1 cellular context compared by ENCODE assay signal in the genomic region with DNA sequence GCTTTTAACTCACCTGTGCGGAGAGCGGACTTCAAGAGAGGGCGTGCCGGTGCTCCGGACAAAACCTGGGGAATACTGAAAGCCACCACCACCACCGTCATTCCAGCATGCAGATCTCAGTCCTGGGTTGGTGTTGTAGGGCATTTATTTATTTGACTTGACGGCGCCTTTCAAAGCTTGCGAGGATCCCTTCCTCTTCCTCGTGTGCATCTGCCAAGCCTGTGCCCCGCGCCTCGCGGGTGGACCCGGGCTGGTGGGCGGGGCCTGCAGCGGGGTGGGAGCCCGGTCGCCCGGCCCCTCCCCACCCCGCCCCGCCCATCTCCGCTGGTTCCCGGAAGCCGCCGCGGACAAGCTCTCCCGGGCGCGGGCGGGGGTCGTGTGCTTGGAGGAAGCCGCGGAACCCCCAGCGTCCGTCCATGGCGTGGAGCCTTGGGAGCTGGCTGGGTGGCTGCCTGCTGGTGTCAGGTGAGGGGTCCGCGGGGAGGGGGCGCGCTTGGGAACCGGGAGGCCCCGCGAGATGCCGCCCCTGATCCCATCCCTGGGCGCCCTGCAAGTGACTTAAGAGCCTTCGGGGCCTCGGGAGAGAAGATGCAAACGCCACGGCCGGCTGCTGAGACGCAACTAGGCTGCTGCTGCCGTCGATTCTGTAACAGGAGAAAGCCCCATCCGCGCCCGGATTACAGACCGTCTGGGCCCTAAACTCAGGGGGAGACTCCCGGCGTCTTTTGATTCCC.
TF ChIP-seq lines count a peak whose summit lies in the region.

Gene IL10RB (plus strand): TSS at position 318 of the 734 bp plus-strand sequence. CDS start 99 bp downstream, at position 417.

TF ChIP-seq in K562, 482 proteins besides CTCF, POLR2A, EP300 and RAD21 (continued from another document and continues in another):
- TF ChIP-seq, protein P1, sequence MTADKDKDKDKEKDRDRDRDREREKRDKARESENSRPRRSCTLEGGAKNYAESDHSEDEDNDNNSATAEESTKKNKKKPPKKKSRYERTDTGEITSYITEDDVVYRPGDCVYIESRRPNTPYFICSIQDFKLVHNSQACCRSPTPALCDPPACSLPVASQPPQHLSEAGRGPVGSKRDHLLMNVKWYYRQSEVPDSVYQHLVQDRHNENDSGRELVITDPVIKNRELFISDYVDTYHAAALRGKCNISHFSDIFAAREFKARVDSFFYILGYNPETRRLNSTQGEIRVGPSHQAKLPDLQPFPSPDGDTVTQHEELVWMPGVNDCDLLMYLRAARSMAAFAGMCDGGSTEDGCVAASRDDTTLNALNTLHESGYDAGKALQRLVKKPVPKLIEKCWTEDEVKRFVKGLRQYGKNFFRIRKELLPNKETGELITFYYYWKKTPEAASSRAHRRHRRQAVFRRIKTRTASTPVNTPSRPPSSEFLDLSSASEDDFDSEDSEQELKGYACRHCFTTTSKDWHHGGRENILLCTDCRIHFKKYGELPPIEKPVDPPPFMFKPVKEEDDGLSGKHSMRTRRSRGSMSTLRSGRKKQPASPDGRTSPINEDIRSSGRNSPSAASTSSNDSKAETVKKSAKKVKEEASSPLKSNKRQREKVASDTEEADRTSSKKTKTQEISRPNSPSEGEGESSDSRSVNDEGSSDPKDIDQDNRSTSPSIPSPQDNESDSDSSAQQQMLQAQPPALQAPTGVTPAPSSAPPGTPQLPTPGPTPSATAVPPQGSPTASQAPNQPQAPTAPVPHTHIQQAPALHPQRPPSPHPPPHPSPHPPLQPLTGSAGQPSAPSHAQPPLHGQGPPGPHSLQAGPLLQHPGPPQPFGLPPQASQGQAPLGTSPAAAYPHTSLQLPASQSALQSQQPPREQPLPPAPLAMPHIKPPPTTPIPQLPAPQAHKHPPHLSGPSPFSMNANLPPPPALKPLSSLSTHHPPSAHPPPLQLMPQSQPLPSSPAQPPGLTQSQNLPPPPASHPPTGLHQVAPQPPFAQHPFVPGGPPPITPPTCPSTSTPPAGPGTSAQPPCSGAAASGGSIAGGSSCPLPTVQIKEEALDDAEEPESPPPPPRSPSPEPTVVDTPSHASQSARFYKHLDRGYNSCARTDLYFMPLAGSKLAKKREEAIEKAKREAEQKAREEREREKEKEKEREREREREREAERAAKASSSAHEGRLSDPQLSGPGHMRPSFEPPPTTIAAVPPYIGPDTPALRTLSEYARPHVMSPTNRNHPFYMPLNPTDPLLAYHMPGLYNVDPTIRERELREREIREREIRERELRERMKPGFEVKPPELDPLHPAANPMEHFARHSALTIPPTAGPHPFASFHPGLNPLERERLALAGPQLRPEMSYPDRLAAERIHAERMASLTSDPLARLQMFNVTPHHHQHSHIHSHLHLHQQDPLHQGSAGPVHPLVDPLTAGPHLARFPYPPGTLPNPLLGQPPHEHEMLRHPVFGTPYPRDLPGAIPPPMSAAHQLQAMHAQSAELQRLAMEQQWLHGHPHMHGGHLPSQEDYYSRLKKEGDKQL (CRISPR knock-in tag; IDR thresholded peaks at IDR 0.05; ENCODE audit: borderline replicate concordance) = no peak
- TF ChIP-seq CHD4 (IDR thresholded peaks at IDR 0.05; ENCODE audit: insufficient read depth, insufficient replicate concordance, low read depth, low read length, poor library complexity, severe bottlenecking) = no peak
- no peak for TF ChIP-seq ZNF197 (CRISPR knock-in tag; IDR thresholded peaks at IDR 0.05; ENCODE audit: low read depth)
- TF ChIP-seq TRIM25 (IDR thresholded peaks at IDR 0.05; ENCODE audit: borderline replicate concordance) = no peak
- TF ChIP-seq MYNN (IDR thresholded peaks at IDR 0.05) = no peak; the same call in 1 of the 2 replicates
- TF ChIP-seq MYNN (CRISPR knock-in tag; IDR thresholded peaks at IDR 0.05) = no peak
- TF ChIP-seq ZNF263 (CRISPR knock-in tag; IDR thresholded peaks at IDR 0.05; ENCODE audit: borderline replicate concordance) = no peak
- peak; percentile 18 for TF ChIP-seq E2F8 (IDR thresholded peaks at IDR 0.05; ENCODE audit: low read depth, partially characterized antibody)
- TF ChIP-seq CHAMP1 (IDR thresholded peaks at IDR 0.05) = no peak
- no peak for TF ChIP-seq ZNF77 (CRISPR knock-in tag; IDR thresholded peaks at IDR 0.05)
- TF ChIP-seq GTF2F1 (IDR thresholded peaks at IDR 0.05; ENCODE audit: low read depth, low read length) = no peak
- TF ChIP-seq BCLAF1 (IDR thresholded peaks at IDR 0.05; ENCODE audit: borderline replicate concordance in 1 of 2, control insufficient read depth in 1 of 2, low read depth in 2 of 2, low read length in 1 of 2) = no peak
- TF ChIP-seq SREBF1 (IDR thresholded peaks at IDR 0.05; ENCODE audit: borderline replicate concordance, low read depth, low read length) = no peak
- peak in 1 of 2 experiments; percentile 57; a peak in 2 of 4 replicates for TF ChIP-seq HDAC1 (IDR thresholded peaks at IDR 0.05)
- no peak for TF ChIP-seq TCF7 (IDR thresholded peaks at IDR 0.05; ENCODE audit: borderline replicate concordance)
- no peak for TF ChIP-seq ZKSCAN1 (IDR thresholded peaks at IDR 0.05; ENCODE audit: low read depth, low read length)
- 0 out of 2 replicates have a peak, but pooled peaks have one; percentile 54 for TF ChIP-seq TGIF2 (CRISPR knock-in tag; IDR thresholded peaks at IDR 0.05)
- no peak for TF ChIP-seq KAT7 (CRISPR knock-in tag; IDR thresholded peaks at IDR 0.05; ENCODE audit: borderline replicate concordance)
- no peak for TF ChIP-seq PRMT5 (CRISPR knock-in tag; IDR thresholded peaks at IDR 0.05)
- no peak for TF ChIP-seq TCF7L2 (IDR thresholded peaks at IDR 0.05; ENCODE audit: low read depth, low read length)
- TF ChIP-seq DIDO1 (tag; IDR thresholded peaks at IDR 0.05; ENCODE audit: low read depth) = no peak
- no peak for TF ChIP-seq ILK (tag; IDR thresholded peaks at IDR 0.05; ENCODE audit: borderline replicate concordance, low read depth)
- TF ChIP-seq, protein P2, sequence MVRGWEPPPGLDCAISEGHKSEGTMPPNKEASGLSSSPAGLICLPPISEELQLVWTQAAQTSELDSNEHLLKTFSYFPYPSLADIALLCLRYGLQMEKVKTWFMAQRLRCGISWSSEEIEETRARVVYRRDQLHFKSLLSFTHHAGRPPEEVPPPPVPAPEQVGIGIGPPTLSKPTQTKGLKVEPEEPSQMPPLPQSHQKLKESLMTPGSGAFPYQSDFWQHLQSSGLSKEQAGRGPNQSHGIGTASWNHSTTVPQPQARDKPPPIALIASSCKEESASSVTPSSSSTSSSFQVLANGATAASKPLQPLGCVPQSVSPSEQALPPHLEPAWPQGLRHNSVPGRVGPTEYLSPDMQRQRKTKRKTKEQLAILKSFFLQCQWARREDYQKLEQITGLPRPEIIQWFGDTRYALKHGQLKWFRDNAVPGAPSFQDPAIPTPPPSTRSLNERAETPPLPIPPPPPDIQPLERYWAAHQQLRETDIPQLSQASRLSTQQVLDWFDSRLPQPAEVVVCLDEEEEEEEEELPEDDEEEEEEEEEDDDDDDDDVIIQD (CRISPR knock-in tag; IDR thresholded peaks at IDR 0.05) = no peak
- TF ChIP-seq TAL1 (IDR thresholded peaks at IDR 0.05) = no peak
- no peak for TF ChIP-seq ZC3H11A (IDR thresholded peaks at IDR 0.05; ENCODE audit: low read depth, low read length)
- TF ChIP-seq MITF (IDR thresholded peaks at IDR 0.05) = no peak
- no peak for TF ChIP-seq SRSF3 (IDR thresholded peaks at IDR 0.05; ENCODE audit: insufficient read depth, low read length)
- no peak for TF ChIP-seq SIX5 (IDR thresholded peaks at IDR 0.05; ENCODE audit: borderline replicate concordance in 1 of 2, insufficient read depth in 1 of 2, low read depth in 1 of 2, low read length in 2 of 2)
- TF ChIP-seq NONO (IDR thresholded peaks at IDR 0.05; ENCODE audit: low read depth in 2 of 2, low read length in 1 of 2) = 0 out of 4 replicates have a peak, but pooled peaks of 1 of the 2 experiments have one; percentile 44
- TF ChIP-seq KAT2B (IDR thresholded peaks at IDR 0.05; ENCODE audit: low read depth, low read length) = no peak
- no peak for TF ChIP-seq NR0B1 (IDR thresholded peaks at IDR 0.05; ENCODE audit: partially characterized antibody)
- TF ChIP-seq PYGO2 (tag; IDR thresholded peaks at IDR 0.05) = no peak
